ENCODE assay signal across 9 cellular contexts in genomic region chrX:23773601-23774175, GRCh38. TPM values are rescaled to one million over a fixed set of nuclear protein-coding genes. Genes with fewer than 3 reads are reported as not detected.
A peak's percentile ranks its signal among the peaks of the same experiment; 100 is the strongest.
DNase-seq lines count a peak whose midpoint lies in the region; ATAC-seq and TF ChIP-seq lines count a peak whose summit lies in the region.
"Had no signal": no experiment of that assay in that cellular context is flagged by ENCODE, and none has a peak within 500 bp of the region (broad histone marks: within the 10 kb centered on the region; RNA-seq: fewer than 3 reads in every experiment).

No MANE protein-coding gene starts in this region.

- BruUV-seq in mammary epithelial cell (replicated peaks; lab: Mats Ljungman, UMichigan), result no TSS peak

- no peaks in the 10 kb centered on the region for H3K4me1 ChIP-seq in mammary epithelial cell (ENCODE audit: insufficient read depth, low read length)

- DNase-seq in NCI-H2107 treated with DMSO at 0.1 percent for 48 hours (lab: John Stamatoyannopoulos, UW; ENCODE audit: unreplicated experiment) (peak; percentile 51), NCI-H2107 (lab: John Stamatoyannopoulos, UW) (no peak), mammary epithelial cell (no peak), NCI-H1436 treated with DMSO at 0.1 percent for 48 hours (lab: John Stamatoyannopoulos, UW) (no peak)
- peak; percentile 27 to 31 (median 28) for DNase-seq in effector memory CD8-positive, alpha-beta T cell

- H3K27ac ChIP-seq in SU-DHL-6 (ENCODE audit: low read depth, low read length), result peak overlapping the region; percentile 62
- no peak overlapping the region for H3K27ac ChIP-seq in mammary epithelial cell (ENCODE audit: insufficient read depth, low read depth, low read length)
- H3K27ac ChIP-seq: A549 had no signal

- H3K79me2 ChIP-seq in SU-DHL-6 (ENCODE audit: insufficient read depth, low read length) (no peaks in the 10 kb centered on the region), mammary epithelial cell (ENCODE audit: insufficient read depth, low read length) (no peaks in the 10 kb centered on the region)

- no peak overlapping the region for H3K4me3 ChIP-seq in SU-DHL-6 (ENCODE audit: insufficient read depth, low read length, poor library complexity, severe bottlenecking)
- H3K4me3 ChIP-seq in mammary epithelial cell (replicated peaks in 1 of 3; ENCODE audit: insufficient read depth in 1 of 3, low read depth in 2 of 3, low read length in 3 of 3), result no peak overlapping the region
- H3K4me3 ChIP-seq: A549 had no signal

- no peaks in the 10 kb centered on the region for H3K27me3 ChIP-seq in SU-DHL-6 (ENCODE audit: low read length)
- H3K27me3 ChIP-seq in mammary epithelial cell (ENCODE audit: insufficient read depth, low read length), result no peaks in the 10 kb centered on the region

- peaks cover 7% of the 10 kb centered on the region; the same call in 1 of the 2 replicates for H3F3A ChIP-seq in SU-DHL-6 (ENCODE audit: insufficient read depth)

- in situ Hi-C loops in mammary epithelial cell (cut with MboI; ENCODE audit: low sequenced_read_pairs in 2 of 2), result no loop called here

- ATAC-seq in HG02981 (IDR thresholded peaks at IDR 0.05; ENCODE audit: unreplicated experiment) (peak; percentile 92), HG03025 (IDR thresholded peaks at IDR 0.05; ENCODE audit: low FRiP score, unreplicated experiment) (no peak)
- ATAC-seq in effector memory CD8-positive, alpha-beta T cell (replicated peaks), result peak; percentile 100
- ATAC-seq: A549 had no signal

- H4K20me1 ChIP-seq in SU-DHL-6 (ENCODE audit: low read depth, low read length) (no peaks in the 10 kb centered on the region), mammary epithelial cell (ENCODE audit: insufficient read depth, low read length) (no peaks in the 10 kb centered on the region)

- no peaks in the 10 kb centered on the region for H3K9me2 ChIP-seq in SU-DHL-6 (replicated peaks; ENCODE audit: insufficient read depth, low read length)

- H3K9ac ChIP-seq in SU-DHL-6 (ENCODE audit: low read length) (no peak overlapping the region), mammary epithelial cell (ENCODE audit: insufficient read depth, low read length) (no peak overlapping the region)

- H3K9me3 ChIP-seq in SU-DHL-6 (ENCODE audit: insufficient read depth, low read length) (no peaks in the 10 kb centered on the region), mammary epithelial cell (replicated peaks; ENCODE audit: insufficient read depth, low read length) (no peaks in the 10 kb centered on the region)
- H3K9me3 ChIP-seq: A549 had no signal

- H3K36me3 ChIP-seq in SU-DHL-6 (ENCODE audit: low read length), result no peaks in the 10 kb centered on the region
- H3K36me3 ChIP-seq in mammary epithelial cell (ENCODE audit: insufficient read depth, low read length), result no peaks in the 10 kb centered on the region

- H3K27ac Mint-ChIP-seq in effector memory CD8-positive, alpha-beta T cell, result peak overlapping the region; percentile 93 to 98

- peak overlapping the region; percentile 46 for H3K4me2 ChIP-seq in SU-DHL-6 (ENCODE audit: low read depth, low read length, poor library complexity, severe bottlenecking)
- no peak overlapping the region for H3K4me2 ChIP-seq in mammary epithelial cell (ENCODE audit: insufficient read depth, low read depth, low read length)
- H3K4me2 ChIP-seq: A549 had no signal

- no peaks in the 10 kb centered on the region for H3K36me3 Mint-ChIP-seq in effector memory CD8-positive, alpha-beta T cell (ENCODE audit: insufficient read depth)

- CTCF ChIA-PET in mammary epithelial cell (lab: Charles Lee; ENCODE audit: low non-redundant PET), result no interaction called here

- WGBS in mammary epithelial cell (ENCODE audit: low coverage, missing lambda C conversion rate), result 76% methylated on average over 3 of the region's 3 CpGs

- dilution Hi-C loops in mammary epithelial cell (cut with HindIII; ENCODE audit: low sequenced_read_pairs), result no loop called here

- H3K27me3 Mint-ChIP-seq in effector memory CD8-positive, alpha-beta T cell, result no peaks in the 10 kb centered on the region

- H3K4me1 Mint-ChIP-seq in effector memory CD8-positive, alpha-beta T cell (ENCODE audit: low read depth in 2 of 2), result peaks cover 0 to 5% of the 10 kb centered on the region in 2 donors

- TF ChIP-seq CTCF in SU-DHL-6 (IDR thresholded peaks at IDR 0.05; ENCODE audit: insufficient read depth, low read length, poor library complexity, severe bottlenecking), result no peak
- TF ChIP-seq CTCF in mammary epithelial cell (conservative IDR thresholded peaks at IDR 0.05 in 1 of 2, IDR thresholded peaks at IDR 0.05 in 1 of 2; ENCODE audit: extremely low read depth in 1 of 2, insufficient read depth in 1 of 2, low read depth in 1 of 2, low read length in 2 of 2), result no peak

- no peaks in the 10 kb centered on the region for H3K9me3 Mint-ChIP-seq in effector memory CD8-positive, alpha-beta T cell

- H3K4me3 Mint-ChIP-seq in effector memory CD8-positive, alpha-beta T cell, result peak overlapping the region; percentile 70 to 75

- H2AFZ ChIP-seq in SU-DHL-6 (ENCODE audit: low read depth, low read length, severe bottlenecking) (no peak overlapping the region), mammary epithelial cell (ENCODE audit: low read depth, low read length) (no peak overlapping the region)

- intact Hi-C loops in mammary epithelial cell (cut with micrococcal nuclease), result no loop called here

RNA-seq across cellular contexts. Expression of gene SAT1, which starts 9.3 kb away (rescaled TPM):
- 100 to 1,000 TPM; 453 to 593 TPM for total RNA-seq in mammary epithelial cell
- 296 TPM for polyA plus RNA-seq in mammary epithelial cell
- 156 TPM for polyA minus RNA-seq in mammary epithelial cell

RNA-seq across cellular contexts. Expression of gene ACOT9, which starts 30.6 kb away (rescaled TPM):
- total RNA-seq in mammary epithelial cell, result 10 to 100 TPM; 57.8 to 74.1 TPM
- polyA plus RNA-seq in mammary epithelial cell, result 45.4 TPM
- polyA minus RNA-seq in mammary epithelial cell, result 50.8 TPM

Comparison
In these comparisons a context has a peak if more than half of its experiments do, and no peak if none do; other contexts are left out.
1. DNase-seq: peak in NCI-H2107 treated with DMSO at 0.1 percent for 48 hours (single experiment) and effector memory CD8-positive, alpha-beta T cell (3 of 3); none in NCI-H2107 (single experiment), mammary epithelial cell (single experiment) and NCI-H1436 treated with DMSO at 0.1 percent for 48 hours (single experiment).